Comparison of ENCODE assay signal across 1 cellular context in the genomic region with DNA sequence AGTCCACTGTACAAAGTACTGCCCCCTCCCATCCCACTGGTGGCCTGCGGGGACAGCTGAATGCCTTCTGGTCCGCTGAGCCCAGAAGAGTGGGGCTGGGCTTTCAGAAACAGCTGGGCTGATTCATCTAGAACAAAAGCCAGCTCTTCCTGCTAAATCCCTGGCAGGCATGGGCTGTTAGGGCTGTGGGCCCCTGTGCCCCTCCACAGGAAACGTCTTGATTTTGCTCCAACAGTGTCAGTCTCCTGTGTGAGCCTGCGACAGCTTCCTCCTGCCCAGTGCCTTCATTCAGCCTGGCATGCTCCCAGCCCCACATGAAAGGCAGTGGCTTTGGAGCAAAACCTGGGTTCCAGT.
TF ChIP-seq lines count a peak whose summit lies in the region.

No MANE protein-coding gene starts in this region.

TF ChIP-seq in IMR-90, 13 proteins besides CTCF, POLR2A, EP300 and RAD21 (continued from another document):
- TF ChIP-seq, protein P1, sequence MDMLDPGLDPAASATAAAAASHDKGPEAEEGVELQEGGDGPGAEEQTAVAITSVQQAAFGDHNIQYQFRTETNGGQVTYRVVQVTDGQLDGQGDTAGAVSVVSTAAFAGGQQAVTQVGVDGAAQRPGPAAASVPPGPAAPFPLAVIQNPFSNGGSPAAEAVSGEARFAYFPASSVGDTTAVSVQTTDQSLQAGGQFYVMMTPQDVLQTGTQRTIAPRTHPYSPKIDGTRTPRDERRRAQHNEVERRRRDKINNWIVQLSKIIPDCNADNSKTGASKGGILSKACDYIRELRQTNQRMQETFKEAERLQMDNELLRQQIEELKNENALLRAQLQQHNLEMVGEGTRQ (IDR thresholded peaks at IDR 0.05; ENCODE audit: low read depth, low read length): no peak
- TF ChIP-seq FOS (IDR thresholded peaks at IDR 0.05; ENCODE audit: low read depth, low read length): no peak
- no peak for TF ChIP-seq BHLHE40 (IDR thresholded peaks at IDR 0.05; ENCODE audit: low read depth, low read length)
- TF ChIP-seq MAFK (IDR thresholded peaks at IDR 0.05; ENCODE audit: low read depth, low read length): no peak
- no peak for TF ChIP-seq RCOR1 (IDR thresholded peaks at IDR 0.05; ENCODE audit: insufficient replicate concordance, low read length)
- TF ChIP-seq, protein P2, sequence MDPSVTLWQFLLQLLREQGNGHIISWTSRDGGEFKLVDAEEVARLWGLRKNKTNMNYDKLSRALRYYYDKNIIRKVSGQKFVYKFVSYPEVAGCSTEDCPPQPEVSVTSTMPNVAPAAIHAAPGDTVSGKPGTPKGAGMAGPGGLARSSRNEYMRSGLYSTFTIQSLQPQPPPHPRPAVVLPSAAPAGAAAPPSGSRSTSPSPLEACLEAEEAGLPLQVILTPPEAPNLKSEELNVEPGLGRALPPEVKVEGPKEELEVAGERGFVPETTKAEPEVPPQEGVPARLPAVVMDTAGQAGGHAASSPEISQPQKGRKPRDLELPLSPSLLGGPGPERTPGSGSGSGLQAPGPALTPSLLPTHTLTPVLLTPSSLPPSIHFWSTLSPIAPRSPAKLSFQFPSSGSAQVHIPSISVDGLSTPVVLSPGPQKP (IDR thresholded peaks at IDR 0.05; ENCODE audit: borderline replicate concordance, low read depth, low read length): no peak
- TF ChIP-seq MAZ (IDR thresholded peaks at IDR 0.05; ENCODE audit: borderline replicate concordance, low read depth, low read length): no peak
- TF ChIP-seq MXI1 (IDR thresholded peaks at IDR 0.05; ENCODE audit: borderline replicate concordance, low read depth, low read length): no peak
- no peak for TF ChIP-seq CHD1 (IDR thresholded peaks at IDR 0.05; ENCODE audit: low read depth, low read length)
- TF ChIP-seq SMC3 (IDR thresholded peaks at IDR 0.05; ENCODE audit: low read depth, low read length): no peak
- TF ChIP-seq NFE2L2 (IDR thresholded peaks at IDR 0.05; ENCODE audit: low read depth, low read length): no peak
- TF ChIP-seq RFX5 (IDR thresholded peaks at IDR 0.05; ENCODE audit: low read depth, low read length): no peak
